Comparison of ENCODE assay signal across 9 cellular contexts in genomic region chr1:51519857-51520699, GRCh38. TPM values are rescaled to one million over a fixed set of nuclear protein-coding genes. Genes with fewer than 3 reads are reported as not detected.
A peak's percentile ranks its signal among the peaks of the same experiment; 100 is the strongest.
DNase-seq lines count a peak whose midpoint lies in the region; ATAC-seq and TF ChIP-seq lines count a peak whose summit lies in the region.
"Had no signal": no experiment of that assay in that cellular context is flagged by ENCODE, and none has a peak within 500 bp of the region (broad histone marks: within the 10 kb centered on the region; RNA-seq: fewer than 3 reads in every experiment).

No MANE protein-coding gene starts in this region.

- H3K9me2 ChIP-seq in PC-9 (ENCODE audit: insufficient read depth): no peaks in the 10 kb centered on the region

- H3K27ac ChIP-seq in DND-41 (ENCODE audit: low read length) (no peak overlapping the region), PC-9 (no peak overlapping the region), dorsolateral prefrontal cortex (peak overlapping the region in 55 of 59 donors; percentile 4 to 99 (median 88)), neutrophil (peak overlapping the region; percentile 93)

- TF ChIP-seq CTCF in DND-41 (IDR thresholded peaks at IDR 0.05; ENCODE audit: borderline replicate concordance, extremely low read depth, low read length, poor library complexity, severe bottlenecking) (no peak), PC-9 (conservative IDR thresholded peaks at IDR 0.05) (no peak), dorsolateral prefrontal cortex (IDR thresholded peaks at IDR 0.05 in 54 of 56, conservative IDR thresholded peaks at IDR 0.05 in 2 of 56; ENCODE audit: low read depth in 1 of 56, partially characterized antibody in 56 of 56) (no peak), neutrophil (IDR thresholded peaks at IDR 0.05) (no peak)

- no peak overlapping the region for H2AFZ ChIP-seq in DND-41 (ENCODE audit: low read depth, low read length)
- H2AFZ ChIP-seq in PC-9: no peak overlapping the region

- POLR2A ChIA-PET in PC-9 (lab: Charles Lee; ENCODE audit: unreplicated experiment): interaction anchor here (1.1 kb wide), 1 partner anchor 38 kb away, joined by 7 read pairs; no protein-coding TSS in a partner anchor

- H3K79me2 ChIP-seq in DND-41 (ENCODE audit: insufficient read depth, low read length) (peaks cover 33% of the 10 kb centered on the region), PC-9 (ENCODE audit: low read depth) (peaks cover 34% of the 10 kb centered on the region)

- H3K4me1 ChIP-seq in DND-41 (ENCODE audit: insufficient read depth, low read length): peaks cover 30% of the 10 kb centered on the region
- peaks cover 29% of the 10 kb centered on the region for H3K4me1 ChIP-seq in PC-9 (replicated peaks; ENCODE audit: insufficient read depth)
- H3K4me1 ChIP-seq in neutrophil (ENCODE audit: control insufficient read depth in 1 of 2, insufficient read depth in 1 of 2, low read depth in 1 of 2, low read length in 1 of 2): peaks cover 42 to 51% of the 10 kb centered on the region in 2 experiments

- ATAC-seq in DND-41 (ENCODE audit: insufficient read depth, low read depth) (no peak), HG03045 (IDR thresholded peaks at IDR 0.05; ENCODE audit: unreplicated experiment) (no peak), HG02938 (IDR thresholded peaks at IDR 0.05; ENCODE audit: unreplicated experiment) (no peak), GM19351 (IDR thresholded peaks at IDR 0.05; ENCODE audit: unreplicated experiment) (no peak)

- intact Hi-C loops in PC-9 (cut with micrococcal nuclease; ENCODE audit: unreplicated experiment) (loop anchor here (2.0 kb wide), 2 partner anchors 39 to 47 kb away; no protein-coding TSS in a partner anchor), dorsolateral prefrontal cortex (cut with DNase I) (loop anchor here (5.0 to 10.0 kb wide), 4 partner anchors 95 to 555 kb away; partner anchors contain the start of genes FAF1 (in 1 of the 2) and RNF11 (in 1 of the 2))

- BruUV-seq in PC-9 (replicated peaks; lab: Mats Ljungman, UMichigan): TSS peak; percentile 76

- H3K27me3 ChIP-seq in DND-41 (ENCODE audit: insufficient read depth, low read length, poor library complexity) (peaks cover 3% of the 10 kb centered on the region), PC-9 (ENCODE audit: insufficient read depth, low read depth) (no peaks in the 10 kb centered on the region), dorsolateral prefrontal cortex (no peaks in the 10 kb centered on the region), neutrophil (no peaks in the 10 kb centered on the region)
- H3K27me3 ChIP-seq: ascending aorta had no signal

- H4K20me1 ChIP-seq in DND-41 (ENCODE audit: insufficient read depth, low read length): no peaks in the 10 kb centered on the region; the same call in 1 of the 2 replicates
- no peaks in the 10 kb centered on the region for H4K20me1 ChIP-seq in PC-9 (ENCODE audit: insufficient read depth)

- H3K36me3 ChIP-seq in DND-41 (ENCODE audit: insufficient read depth, low read length) (no peaks in the 10 kb centered on the region), PC-9 (ENCODE audit: low read depth) (no peaks in the 10 kb centered on the region), neutrophil (no peaks in the 10 kb centered on the region)
- H3K36me3 ChIP-seq: ascending aorta had no signal

- H3K9me3 ChIP-seq in DND-41 (ENCODE audit: insufficient read depth, low read length, severe bottlenecking) (no peaks in the 10 kb centered on the region), PC-9 (ENCODE audit: insufficient read depth, low read depth) (no peaks in the 10 kb centered on the region), neutrophil (no peaks in the 10 kb centered on the region)
- H3K9me3 ChIP-seq: ascending aorta had no signal

- H3K9ac ChIP-seq in DND-41 (ENCODE audit: low read depth, low read length): no peak overlapping the region

- DNase-seq in DND-41 (no peak), PC-9 (no peak), dorsolateral prefrontal cortex (no peak), NCI-H2081 treated with DMSO at 0.1 percent for 48 hours (lab: John Stamatoyannopoulos, UW) (no peak)

- CTCF ChIA-PET in PC-9 (lab: Charles Lee): no interaction called here

- H3K4me3 ChIP-seq in DND-41 (ENCODE audit: low read depth in 1 of 2, low read length in 2 of 2) (no peak overlapping the region), PC-9 (no peak overlapping the region), dorsolateral prefrontal cortex (peak overlapping the region in 11 of 59 donors; percentile 73 to 81 (median 77)), neutrophil (ENCODE audit: low read depth in 1 of 2, low read length in 1 of 2) (peak overlapping the region; percentile 54 to 82)

- peaks cover 28% of the 10 kb centered on the region; the same call in 1 of the 2 replicates for H3F3A ChIP-seq in PC-9 (ENCODE audit: insufficient read depth, low read depth)

- H3K4me2 ChIP-seq in DND-41 (ENCODE audit: insufficient read depth, low read length): peak overlapping the region; percentile 56; the same call in 1 of the 2 replicates
- H3K4me2 ChIP-seq in PC-9: 0 out of 2 replicates have a peak overlapping the region, but pooled peaks have one; percentile 30

RNA-seq across cellular contexts. Expression of gene EPS15, which starts 1.0 kb away (rescaled TPM):
- total RNA-seq in PC-9 (2021) (60.1 and 61.0 TPM in 2 replicates), dorsolateral prefrontal cortex (100 to 1,000 TPM; 123 to 234 (median 175) TPM)

Comparison
In these comparisons a context has a peak if more than half of its experiments do, and no peak if none do; other contexts are left out.
1. H3K27ac ChIP-seq: peak in dorsolateral prefrontal cortex (55 of 59) and neutrophil (single experiment); none in DND-41 (single experiment) and PC-9 (single experiment).
2. H3K4me3 ChIP-seq: peak in neutrophil (2 of 2); none in DND-41 (0 of 2) and PC-9 (single experiment).